1 cellular context compared by ENCODE assay signal in genomic region chr6:106085687-106085983, GRCh38.
TF ChIP-seq lines count a peak whose summit lies in the region.

No MANE protein-coding gene starts in this region.

TF ChIP-seq in H1, 55 proteins besides CTCF, POLR2A, EP300 and RAD21 (continued from another document):
- TF ChIP-seq NRF1 (IDR thresholded peaks at IDR 0.05; ENCODE audit: low read depth, low read length) (no peak), E2F6 (IDR thresholded peaks at IDR 0.05) (no peak), ASH2L (IDR thresholded peaks at IDR 0.05; ENCODE audit: low read length) (no peak), RNF2 (IDR thresholded peaks at IDR 0.05; ENCODE audit: borderline replicate concordance, low read depth, low read length, missing control alignments, poor library complexity, severe bottlenecking) (no peak), CHD1 (IDR thresholded peaks at IDR 0.05; ENCODE audit: low read depth, low read length) (no peak), KDM1A (IDR thresholded peaks at IDR 0.05; ENCODE audit: borderline replicate concordance, low read length) (no peak), PHF8 (conservative IDR thresholded peaks at IDR 0.05; ENCODE audit: low read depth, low read length) (no peak), HDAC6 (IDR thresholded peaks at IDR 0.05; ENCODE audit: low read depth, low read length) (no peak), USF2 (IDR thresholded peaks at IDR 0.05; ENCODE audit: low read length) (no peak), KDM4A (IDR thresholded peaks at IDR 0.05; ENCODE audit: low read depth, low read length, severe bottlenecking) (no peak), RXRA (IDR thresholded peaks at IDR 0.05; ENCODE audit: insufficient read depth, low read depth, low read length) (no peak)
- TF ChIP-seq, protein P1, sequence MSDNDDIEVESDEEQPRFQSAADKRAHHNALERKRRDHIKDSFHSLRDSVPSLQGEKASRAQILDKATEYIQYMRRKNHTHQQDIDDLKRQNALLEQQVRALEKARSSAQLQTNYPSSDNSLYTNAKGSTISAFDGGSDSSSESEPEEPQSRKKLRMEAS (IDR thresholded peaks at IDR 0.05): no peak
